ENCODE assay signal across 17 cellular contexts in the genomic region with DNA sequence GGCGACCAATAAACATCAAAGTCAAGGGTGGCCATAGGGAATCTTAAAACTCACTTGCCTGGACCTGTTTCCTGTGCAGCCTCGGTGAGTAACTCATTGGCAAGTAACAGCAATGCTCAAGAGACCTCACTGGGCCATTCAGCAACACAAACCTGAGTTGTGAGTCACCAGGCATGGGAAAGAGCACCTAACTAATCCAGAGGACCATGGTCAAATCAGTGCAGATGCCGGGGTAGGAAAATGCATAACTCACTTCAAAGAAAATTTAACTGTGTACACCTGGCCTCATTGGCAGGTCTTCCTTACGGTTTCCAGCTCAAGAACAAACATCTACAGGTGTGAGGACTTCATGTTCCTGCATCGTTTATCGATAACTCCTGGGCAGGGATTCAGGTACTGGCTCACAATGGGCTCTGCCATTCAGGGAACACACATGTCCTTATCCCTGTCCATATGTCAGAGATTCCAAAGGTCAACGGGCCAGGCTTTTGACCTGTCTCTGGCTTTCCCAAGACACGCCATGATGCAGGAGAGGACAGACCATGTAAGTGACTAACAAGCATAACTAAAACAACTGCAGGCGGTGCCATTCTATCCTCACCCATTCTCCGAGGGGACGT.
DNase-seq lines count a peak whose midpoint lies in the region; ATAC-seq and TF ChIP-seq lines count a peak whose summit lies in the region.
"Had no signal": no experiment of that assay in that cellular context is flagged by ENCODE, and none has a peak within 500 bp of the region (broad histone marks: within the 10 kb centered on the region; RNA-seq: fewer than 3 reads in every experiment).

No MANE protein-coding gene starts in this region.

- TF ChIP-seq POLR2A in IMR-90 (IDR thresholded peaks at IDR 0.05; ENCODE audit: low read depth, low read length), result no peak
- TF ChIP-seq POLR2A in body of pancreas (IDR thresholded peaks at IDR 0.05), result no peak

- H3K4me3 ChIP-seq in IMR-90 (ENCODE audit: insufficient read depth, low read depth, low read length) (no peak overlapping the region), body of pancreas (no peak overlapping the region), heart right ventricle (no peak overlapping the region)
- H3K4me3 ChIP-seq: SJSA1 had no signal

- H3K27ac ChIP-seq in IMR-90 (ENCODE audit: insufficient read depth, low read length) (no peak overlapping the region), body of pancreas (no peak overlapping the region), heart right ventricle (no peak overlapping the region)
- H3K27ac ChIP-seq: SJSA1 had no signal

- H3K9me1 ChIP-seq in IMR-90 (ENCODE audit: insufficient read depth, low read length), result no peaks in the 10 kb centered on the region

- no peak overlapping the region for H2BK20ac ChIP-seq in IMR-90 (ENCODE audit: low read depth, low read length)

- no peak overlapping the region for H2BK5ac ChIP-seq in IMR-90 (ENCODE audit: low read depth, low read length, poor library complexity, severe bottlenecking)

- H3K14ac ChIP-seq in IMR-90 (replicated peaks; ENCODE audit: low read depth, low read length), result no peak overlapping the region

- CTCF ChIA-PET in IMR-90 (lab: Yijun Ruan, JAX), result interaction anchor here (0.6 to 3.4 kb wide), 2 partner anchors 12 to 498 kb away, joined by 3 to 14 read pairs; no protein-coding TSS in a partner anchor

- H3K27me3 ChIP-seq in IMR-90 (ENCODE audit: control insufficient read depth, insufficient read depth, low read length) (peaks cover 19% of the 10 kb centered on the region), body of pancreas (no peaks in the 10 kb centered on the region), heart right ventricle (no peaks in the 10 kb centered on the region)

- H2AK9ac ChIP-seq in IMR-90 (replicated peaks; ENCODE audit: low read depth, low read length, poor library complexity), result no peak overlapping the region

- H3K36me3 ChIP-seq in IMR-90 (ENCODE audit: control insufficient read depth, insufficient read depth, low read length) (no peaks in the 10 kb centered on the region), body of pancreas (replicated peaks in 1 of 2; ENCODE audit: insufficient read depth in 1 of 2, low read depth in 2 of 2) (no peaks in the 10 kb centered on the region), heart right ventricle (peaks cover 0 to 14% (median 0%) of the 10 kb centered on the region in 9 donors)
- H3K36me3 ChIP-seq: SJSA1 had no signal

- H4K8ac ChIP-seq in IMR-90 (ENCODE audit: low read depth in 2 of 2, low read length in 2 of 2), result no peak overlapping the region

- H3K18ac ChIP-seq in IMR-90 (ENCODE audit: low read depth, low read length), result no peak overlapping the region

- H2BK15ac ChIP-seq in IMR-90 (ENCODE audit: low read depth, low read length), result no peak overlapping the region

- dilution Hi-C loops in IMR-90 (cut with HindIII; ENCODE audit: low sequenced_read_pairs, unreplicated experiment), result no loop called here

- H3K56ac ChIP-seq in IMR-90 (ENCODE audit: extremely low read depth, insufficient read depth, low read length), result no peak overlapping the region

- H4K20me1 ChIP-seq in IMR-90 (ENCODE audit: insufficient read depth, low read length), result no peaks in the 10 kb centered on the region

- H4K91ac ChIP-seq in IMR-90 (ENCODE audit: insufficient read depth, low read depth, low read length), result no peak overlapping the region

- TF ChIP-seq RAD21 in IMR-90 (IDR thresholded peaks at IDR 0.05; ENCODE audit: low read length), result no peak

- no peak overlapping the region for H4K5ac ChIP-seq in IMR-90 (ENCODE audit: low read depth, low read length)

- no peak overlapping the region for H3K4me2 ChIP-seq in IMR-90 (ENCODE audit: low read depth, low read length)

- no peak overlapping the region for H2BK120ac ChIP-seq in IMR-90 (ENCODE audit: low read depth, low read length)

- H3K9ac ChIP-seq in IMR-90 (ENCODE audit: low read depth, low read length), result no peak overlapping the region

- no peak overlapping the region for H2AK5ac ChIP-seq in IMR-90 (ENCODE audit: low read depth, low read length)

- H3K4me1 ChIP-seq in IMR-90 (ENCODE audit: control insufficient read depth, insufficient read depth, low read length), result no peaks in the 10 kb centered on the region
- H3K4me1 ChIP-seq in body of pancreas, result peaks cover 6% of the 10 kb centered on the region
- H3K4me1 ChIP-seq in heart right ventricle, result no peaks in the 10 kb centered on the region
- H3K4me1 ChIP-seq: SJSA1 had no signal

- DNase-seq in ACHN, result peak; percentile 55
- DNase-seq in IMR-90, result peak; percentile 24
- peak; percentile 18 to 67 (median 54) for DNase-seq in body of pancreas
- peak; percentile 37 for DNase-seq in glomerular visceral epithelial cell (ENCODE audit: extremely low spot score)
- DNase-seq in heart right ventricle, result no peak
- no peak for DNase-seq in DMS 273 (lab: John Stamatoyannopoulos, UW; ENCODE audit: unreplicated experiment)
- DNase-seq in GM19238 (ENCODE audit: insufficient read length, low spot score), result no peak
- DNase-seq: DMS79 treated with DMSO at 0.1 percent for 48 hours, H7, Kasumi-1, MV-4-11, NCI-H1417 treated with DMSO at 0.1 percent for 48 hours, NCI-H2029, NCI-H510A, RPMI8226 had no signal

- no peaks in the 10 kb centered on the region for H3K9me3 ChIP-seq in IMR-90 (ENCODE audit: control insufficient read depth, insufficient read depth, low read length)
- no peaks in the 10 kb centered on the region for H3K9me3 ChIP-seq in body of pancreas
- no peaks in the 10 kb centered on the region for H3K9me3 ChIP-seq in heart right ventricle
- H3K9me3 ChIP-seq: SJSA1 had no signal

- in situ Hi-C loops in ACHN (cut with HindIII; ENCODE audit: low pct_ligation_motif_present, low pct_unique_long_range_greater_than_20kb, low sequenced_read_pairs) (no loop called here), IMR-90 (cut with MboI; ENCODE audit: low sequenced_read_pairs) (no loop called here)

- ATAC-seq in IMR-90 (ENCODE audit: low read depth), result no peak
- peak; percentile 79 for ATAC-seq in body of pancreas
- ATAC-seq in GM18502 (IDR thresholded peaks at IDR 0.05; ENCODE audit: poor library complexity, unreplicated experiment), result no peak
- ATAC-seq in heart right ventricle, result no peak

- H2AFZ ChIP-seq in IMR-90 (replicated peaks; ENCODE audit: low read length, poor library complexity), result peak overlapping the region; percentile 17

- no peak for TF ChIP-seq CTCF in IMR-90 (conservative IDR thresholded peaks at IDR 0.05; ENCODE audit: low read depth, low read length)
- no peak for TF ChIP-seq CTCF in body of pancreas (IDR thresholded peaks at IDR 0.05)
- no peak for TF ChIP-seq CTCF in heart right ventricle (IDR thresholded peaks at IDR 0.05)

- POLR2A ChIA-PET in IMR-90 (lab: Charles Lee; ENCODE audit: unreplicated experiment), result no interaction called here

- no peak overlapping the region for H3K4ac ChIP-seq in IMR-90 (ENCODE audit: low read depth, low read length)

- H3K23ac ChIP-seq in IMR-90 (ENCODE audit: low read depth, low read length), result no peak overlapping the region

- intact Hi-C loops in IMR-90 (cut with micrococcal nuclease) (no loop called here), body of pancreas (cut with DNase I) (no loop called here), heart right ventricle (cut with DNase I) (no loop called here)

- no peaks in the 10 kb centered on the region for H3K79me1 ChIP-seq in IMR-90 (ENCODE audit: low read depth in 1 of 2, low read length in 2 of 2)

- BruUV-seq in IMR-90 (replicated peaks; lab: Mats Ljungman, UMichigan), result no TSS peak

- WGBS in IMR-90 (ENCODE audit: extremely low coverage in 2 of 2, insufficient read length in 1 of 2), 2 experiments, result 67% methylated on average over 7 of the region's 11 CpGs; no CpG with 5 or more reads in 1 of the 2 experiments
- WGBS in body of pancreas, 2 donors, result 67 to 72% methylated on average over 11 of the region's 11 CpGs
- WGBS in heart right ventricle, 2 donors, result 84 to 88% methylated on average over 11 of the region's 11 CpGs

TF ChIP-seq in IMR-90, 13 proteins besides CTCF, POLR2A, EP300 and RAD21:
- TF ChIP-seq CHD1 (IDR thresholded peaks at IDR 0.05; ENCODE audit: low read depth, low read length) (no peak), RFX5 (IDR thresholded peaks at IDR 0.05; ENCODE audit: low read depth, low read length) (no peak), BHLHE40 (IDR thresholded peaks at IDR 0.05; ENCODE audit: low read depth, low read length) (no peak), MXI1 (IDR thresholded peaks at IDR 0.05; ENCODE audit: borderline replicate concordance, low read depth, low read length) (no peak), SMC3 (IDR thresholded peaks at IDR 0.05; ENCODE audit: low read depth, low read length) (no peak), MAZ (IDR thresholded peaks at IDR 0.05; ENCODE audit: borderline replicate concordance, low read depth, low read length) (no peak), NFE2L2 (IDR thresholded peaks at IDR 0.05; ENCODE audit: low read depth, low read length) (no peak), RCOR1 (IDR thresholded peaks at IDR 0.05; ENCODE audit: insufficient replicate concordance, low read length) (no peak), FOS (IDR thresholded peaks at IDR 0.05; ENCODE audit: low read depth, low read length) (no peak), MAFK (IDR thresholded peaks at IDR 0.05; ENCODE audit: low read depth, low read length) (no peak), CEBPB (IDR thresholded peaks at IDR 0.05; ENCODE audit: low read depth, low read length) (no peak)
- TF ChIP-seq, protein P1, sequence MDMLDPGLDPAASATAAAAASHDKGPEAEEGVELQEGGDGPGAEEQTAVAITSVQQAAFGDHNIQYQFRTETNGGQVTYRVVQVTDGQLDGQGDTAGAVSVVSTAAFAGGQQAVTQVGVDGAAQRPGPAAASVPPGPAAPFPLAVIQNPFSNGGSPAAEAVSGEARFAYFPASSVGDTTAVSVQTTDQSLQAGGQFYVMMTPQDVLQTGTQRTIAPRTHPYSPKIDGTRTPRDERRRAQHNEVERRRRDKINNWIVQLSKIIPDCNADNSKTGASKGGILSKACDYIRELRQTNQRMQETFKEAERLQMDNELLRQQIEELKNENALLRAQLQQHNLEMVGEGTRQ (IDR thresholded peaks at IDR 0.05; ENCODE audit: low read depth, low read length), result no peak
- TF ChIP-seq, protein P2, sequence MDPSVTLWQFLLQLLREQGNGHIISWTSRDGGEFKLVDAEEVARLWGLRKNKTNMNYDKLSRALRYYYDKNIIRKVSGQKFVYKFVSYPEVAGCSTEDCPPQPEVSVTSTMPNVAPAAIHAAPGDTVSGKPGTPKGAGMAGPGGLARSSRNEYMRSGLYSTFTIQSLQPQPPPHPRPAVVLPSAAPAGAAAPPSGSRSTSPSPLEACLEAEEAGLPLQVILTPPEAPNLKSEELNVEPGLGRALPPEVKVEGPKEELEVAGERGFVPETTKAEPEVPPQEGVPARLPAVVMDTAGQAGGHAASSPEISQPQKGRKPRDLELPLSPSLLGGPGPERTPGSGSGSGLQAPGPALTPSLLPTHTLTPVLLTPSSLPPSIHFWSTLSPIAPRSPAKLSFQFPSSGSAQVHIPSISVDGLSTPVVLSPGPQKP (IDR thresholded peaks at IDR 0.05; ENCODE audit: borderline replicate concordance, low read depth, low read length), result no peak

Comparison
In these comparisons a context has a peak if more than half of its experiments do, and no peak if none do; other contexts are left out.
1. DNase-seq: peak in ACHN (single experiment), IMR-90 (single experiment), body of pancreas (4 of 4) and glomerular visceral epithelial cell (single experiment); none in heart right ventricle (0 of 2), DMS 273 (single experiment) and GM19238 (single experiment).